In genomic region chr9:35029852-35030251, GRCh38 we compare ENCODE assay signal across 17 cellular contexts.
"Had no signal": no experiment of that assay in that cellular context is flagged by ENCODE, and none has a peak within 500 bp of the region (broad histone marks: within the 10 kb centered on the region; RNA-seq: fewer than 3 reads in every experiment).

No MANE protein-coding gene starts in this region.

- H3K27ac ChIP-seq: brain microvascular endothelial cell, gastroesophageal sphincter, lower lobe of right lung, pancreas, transverse colon had no signal

- DNase-seq: activated CD4-positive, alpha-beta T cell treated with anti-CD3 and anti-CD28 coated beads for 1 hour; activated CD4-positive, alpha-beta T cell treated with anti-CD3 and anti-CD28 coated beads, Interleukin-2, amount 50 U/mL, for 48 hours; activated CD8-positive, alpha-beta memory T cell treated with anti-CD3 and anti-CD28 coated beads, Interleukin-2, amount 10 ng/mL, durations not matched to agents 7 days and 5 days; activated gamma-delta T cell; activated naive CD8-positive, alpha-beta T cell treated with anti-CD3 and anti-CD28 coated beads for 36 hours; activated T-cell treated with anti-CD3 and anti-CD28 coated beads, Interleukin-2, amount 50 U/mL, for 24 hours; brain microvascular endothelial cell; kidney; lower lobe of right lung; midbrain; pancreas; stimulated activated CD4-positive, alpha-beta T cell treated with anti-CD3 and anti-CD28 coated beads, Interleukin-4, amount 100 ng/mL, for 4 hours; SW 1271; T-helper 9 cell; transverse colon had no signal

- H3K27me3 Mint-ChIP-seq: activated CD8-positive, alpha-beta memory T cell treated with anti-CD3 and anti-CD28 coated beads, Interleukin-2, amount 10 ng/mL, durations not matched to agents 7 days and 5 days; activated naive CD8-positive, alpha-beta T cell treated with anti-CD3 and anti-CD28 coated beads for 36 hours; activated T-cell treated with anti-CD3 and anti-CD28 coated beads, Interleukin-2, amount 50 U/mL, for 24 hours had no signal

- H3K4me3 Mint-ChIP-seq: activated CD8-positive, alpha-beta memory T cell treated with anti-CD3 and anti-CD28 coated beads, Interleukin-2, amount 10 ng/mL, durations not matched to agents 7 days and 5 days; activated naive CD8-positive, alpha-beta T cell treated with anti-CD3 and anti-CD28 coated beads for 36 hours; activated T-cell treated with anti-CD3 and anti-CD28 coated beads, Interleukin-2, amount 50 U/mL, for 24 hours had no signal

- H3K36me3 ChIP-seq: brain microvascular endothelial cell, lower lobe of right lung, transverse colon had no signal

- H3K4me1 ChIP-seq: gastroesophageal sphincter, lower lobe of right lung, pancreas, transverse colon had no signal

- H3K9me3 Mint-ChIP-seq: activated naive CD8-positive, alpha-beta T cell treated with anti-CD3 and anti-CD28 coated beads for 36 hours; activated T-cell treated with anti-CD3 and anti-CD28 coated beads, Interleukin-2, amount 50 U/mL, for 24 hours had no signal

- H3K27me3 ChIP-seq: brain microvascular endothelial cell, gastroesophageal sphincter, pancreas, transverse colon had no signal

- ATAC-seq: activated CD8-positive, alpha-beta memory T cell treated with anti-CD3 and anti-CD28 coated beads, Interleukin-2, amount 10 ng/mL, durations not matched to agents 7 days and 5 days; gastroesophageal sphincter; lower lobe of right lung; pancreas had no signal

- H3K27ac Mint-ChIP-seq: activated CD8-positive, alpha-beta memory T cell treated with anti-CD3 and anti-CD28 coated beads, Interleukin-2, amount 10 ng/mL, durations not matched to agents 7 days and 5 days; activated naive CD8-positive, alpha-beta T cell treated with anti-CD3 and anti-CD28 coated beads for 36 hours; activated T-cell treated with anti-CD3 and anti-CD28 coated beads, Interleukin-2, amount 50 U/mL, for 24 hours had no signal

- H3K36me3 Mint-ChIP-seq: activated CD8-positive, alpha-beta memory T cell treated with anti-CD3 and anti-CD28 coated beads, Interleukin-2, amount 10 ng/mL, durations not matched to agents 7 days and 5 days had no signal

- H3K4me3 ChIP-seq: gastroesophageal sphincter, lower lobe of right lung, pancreas, skin epidermis, transverse colon had no signal

- H3K9me3 ChIP-seq: gastroesophageal sphincter, lower lobe of right lung, pancreas, transverse colon had no signal

- FAIRE-seq: kidney, pancreas had no signal

- H3K4me1 Mint-ChIP-seq: activated naive CD8-positive, alpha-beta T cell treated with anti-CD3 and anti-CD28 coated beads for 36 hours had no signal
